Comparison of ENCODE assay signal across 11 cellular contexts in genomic region chr5:68419637-68420452, GRCh38.
A peak's percentile ranks its signal among the peaks of the same experiment; 100 is the strongest.
DNase-seq lines count a peak whose midpoint lies in the region; ATAC-seq and TF ChIP-seq lines count a peak whose summit lies in the region.
"Had no signal": no experiment of that assay in that cellular context is flagged by ENCODE, and none has a peak within 500 bp of the region (broad histone marks: within the 10 kb centered on the region; RNA-seq: fewer than 3 reads in every experiment).

No MANE protein-coding gene starts in this region.

- H3K27ac ChIP-seq in right atrium auricular region (no peak overlapping the region), left lung (peak overlapping the region in 1 of 2 donors; percentile 14), upper lobe of right lung (peak overlapping the region; percentile 21)

- ATAC-seq in Right ventricle myocardium superior (ENCODE audit: poor library complexity) (peak; percentile 57), left lung (peak; percentile 63), upper lobe of right lung (peak; percentile 75), HG02970 (IDR thresholded peaks at IDR 0.05; ENCODE audit: low FRiP score, unreplicated experiment) (no peak)
- ATAC-seq: effector memory CD8-positive, alpha-beta T cell had no signal

- no peaks in the 10 kb centered on the region for H3K27me3 ChIP-seq in right atrium auricular region
- no peaks in the 10 kb centered on the region for H3K27me3 ChIP-seq in left lung
- H3K27me3 ChIP-seq in upper lobe of right lung: no peaks in the 10 kb centered on the region

- no peak for DNase-seq in Right ventricle myocardium superior
- no peak for DNase-seq in right atrium auricular region (ENCODE audit: low spot score)
- DNase-seq in amniotic epithelial cell (ENCODE audit: low read depth): peak; percentile 53
- no peak for DNase-seq in left lung
- no peak for DNase-seq in upper lobe of right lung
- no peak for DNase-seq in NCI-H510A (lab: John Stamatoyannopoulos, UW)
- DNase-seq in stimulated activated CD4-positive, alpha-beta T cell treated with anti-CD3 and anti-CD28 coated beads, Interleukin-12 subunit alpha, Interleukin-12 subunit beta, amount 100 ng/mL, for 4 hours: no peak
- DNase-seq: activated CD8-positive, alpha-beta memory T cell treated with anti-CD3 and anti-CD28 coated beads, Interleukin-2, amount 50 U/mL, for 48 hours; effector memory CD8-positive, alpha-beta T cell; naive B cell had no signal

- no peak for TF ChIP-seq CTCF in right atrium auricular region (IDR thresholded peaks at IDR 0.05)
- TF ChIP-seq CTCF in left lung (IDR thresholded peaks at IDR 0.05): no peak
- TF ChIP-seq CTCF in upper lobe of right lung (IDR thresholded peaks at IDR 0.05): no peak

- intact Hi-C loops in Right ventricle myocardium superior (cut with DNase I): no loop called here
- intact Hi-C loops in left lung (cut with DNase I): no loop called here
- intact Hi-C loops in upper lobe of right lung (cut with DNase I): no loop called here

- H3K4me3 ChIP-seq in right atrium auricular region (no peak overlapping the region), left lung (no peak overlapping the region), upper lobe of right lung (no peak overlapping the region)

- H3K4me1 ChIP-seq in right atrium auricular region: peaks cover 0 to 30% of the 10 kb centered on the region in 2 donors
- H3K4me1 ChIP-seq in left lung: peaks cover 0 to 26% of the 10 kb centered on the region in 2 donors
- peaks cover 15% of the 10 kb centered on the region for H3K4me1 ChIP-seq in upper lobe of right lung

- H3K36me3 ChIP-seq in right atrium auricular region: no peaks in the 10 kb centered on the region
- H3K36me3 ChIP-seq in left lung: no peaks in the 10 kb centered on the region
- no peaks in the 10 kb centered on the region for H3K36me3 ChIP-seq in upper lobe of right lung

- H3K9me3 ChIP-seq in right atrium auricular region: no peaks in the 10 kb centered on the region
- H3K9me3 ChIP-seq in left lung: no peaks in the 10 kb centered on the region
- no peaks in the 10 kb centered on the region for H3K9me3 ChIP-seq in upper lobe of right lung
